ENCODE assay signal across 1 cellular context in genomic region chr19:2454199-2454961, GRCh38.
TF ChIP-seq lines count a peak whose summit lies in the region.

No MANE protein-coding gene starts in this region.

TF ChIP-seq in HepG2, 621 proteins besides CTCF, POLR2A, EP300 and RAD21:
- TF ChIP-seq ZNF768 (CRISPR knock-in tag; IDR thresholded peaks at IDR 0.05) (peak; percentile 85), NCOA5 (CRISPR knock-in tag; IDR thresholded peaks at IDR 0.05) (no peak), ZNF629 (CRISPR knock-in tag; conservative IDR thresholded peaks at IDR 0.05) (peak; percentile 76), ZNF615 (CRISPR knock-in tag; IDR thresholded peaks at IDR 0.05; ENCODE audit: borderline replicate concordance) (no peak), HES4 (CRISPR knock-in tag; IDR thresholded peaks at IDR 0.05; ENCODE audit: borderline replicate concordance) (no peak), ZNF674 (CRISPR knock-in tag; IDR thresholded peaks at IDR 0.05; ENCODE audit: low read depth) (no peak), ZNF550 (CRISPR knock-in tag; IDR thresholded peaks at IDR 0.05; ENCODE audit: borderline replicate concordance) (no peak), ZNF678 (CRISPR knock-in tag; IDR thresholded peaks at IDR 0.05) (no peak), ETV6 (CRISPR knock-in tag; conservative IDR thresholded peaks at IDR 0.05) (no peak), ZNF230 (CRISPR knock-in tag; IDR thresholded peaks at IDR 0.05) (no peak), CHCHD3 (CRISPR knock-in tag; IDR thresholded peaks at IDR 0.05) (no peak)
